In the genomic region with DNA sequence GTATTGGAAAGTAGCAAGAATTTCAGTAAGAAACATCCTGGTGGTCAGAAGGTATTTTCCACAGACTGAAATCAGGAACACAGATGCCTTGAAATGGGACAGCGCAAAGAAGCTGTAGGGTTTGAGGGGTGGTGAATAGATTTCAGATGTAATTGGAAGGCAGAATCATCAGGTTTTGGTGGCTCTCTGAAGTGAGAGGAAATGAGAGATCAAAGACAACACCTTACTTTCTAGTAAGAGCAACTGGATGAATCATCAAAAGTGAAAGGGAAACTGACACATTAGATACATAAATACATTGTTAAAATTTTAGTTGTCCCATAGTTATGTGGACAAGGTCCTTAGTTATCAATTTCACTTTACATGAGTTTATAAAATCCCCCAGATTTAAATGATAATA, we compare ENCODE assay signal across 12 cellular contexts.
A peak's percentile ranks its signal among the peaks of the same experiment; 100 is the strongest.
DNase-seq lines count a peak whose midpoint lies in the region; ATAC-seq and TF ChIP-seq lines count a peak whose summit lies in the region.
"Had no signal": no experiment of that assay in that cellular context is flagged by ENCODE, and none has a peak within 500 bp of the region (broad histone marks: within the 10 kb centered on the region; RNA-seq: fewer than 3 reads in every experiment).

No MANE protein-coding gene starts in this region.

- CTCF ChIA-PET in RWPE1 (lab: Yijun Ruan, JAX), result no interaction called here

- DNase-seq in RWPE1 (ENCODE audit: low spot score) (peak; percentile 8), sciatic nerve (ENCODE audit: low spot score) (no peak), cerebellar cortex (ENCODE audit: low spot score) (no peak), NCI-H1694 treated with DMSO at 0.1 percent for 48 hours (lab: John Stamatoyannopoulos, UW) (no peak), NCI-H526 (lab: John Stamatoyannopoulos, UW) (no peak)
- DNase-seq: DMS79 treated with DMSO at 0.1 percent for 48 hours, lower lobe of right lung, NCI-H748 treated with DMSO at 0.1 percent for 48 hours, right lobe of liver had no signal

- no peak overlapping the region for H3K27ac ChIP-seq in RWPE1
- H3K27ac ChIP-seq: lower lobe of right lung, right lobe of liver had no signal

- intact Hi-C loops in sciatic nerve (cut with DNase I), result no loop called here

- TF ChIP-seq CTCF in RWPE1 (conservative IDR thresholded peaks at IDR 0.05; ENCODE audit: low read depth), result no peak

- POLR2A ChIA-PET in RWPE1 (lab: Yijun Ruan, JAX; ENCODE audit: low non-redundant PET), result no interaction called here

- ATAC-seq in GM18508 (IDR thresholded peaks at IDR 0.05; ENCODE audit: insufficient read depth, unreplicated experiment), result peak; percentile 91
- peak; percentile 87 for ATAC-seq in GM19467 (IDR thresholded peaks at IDR 0.05; ENCODE audit: unreplicated experiment)
- ATAC-seq in HG02981 (IDR thresholded peaks at IDR 0.05; ENCODE audit: unreplicated experiment), result peak; percentile 90
- no peak for ATAC-seq in sciatic nerve
- ATAC-seq: lower lobe of right lung, right lobe of liver had no signal
